10 cellular contexts compared by ENCODE assay signal in the genomic region with DNA sequence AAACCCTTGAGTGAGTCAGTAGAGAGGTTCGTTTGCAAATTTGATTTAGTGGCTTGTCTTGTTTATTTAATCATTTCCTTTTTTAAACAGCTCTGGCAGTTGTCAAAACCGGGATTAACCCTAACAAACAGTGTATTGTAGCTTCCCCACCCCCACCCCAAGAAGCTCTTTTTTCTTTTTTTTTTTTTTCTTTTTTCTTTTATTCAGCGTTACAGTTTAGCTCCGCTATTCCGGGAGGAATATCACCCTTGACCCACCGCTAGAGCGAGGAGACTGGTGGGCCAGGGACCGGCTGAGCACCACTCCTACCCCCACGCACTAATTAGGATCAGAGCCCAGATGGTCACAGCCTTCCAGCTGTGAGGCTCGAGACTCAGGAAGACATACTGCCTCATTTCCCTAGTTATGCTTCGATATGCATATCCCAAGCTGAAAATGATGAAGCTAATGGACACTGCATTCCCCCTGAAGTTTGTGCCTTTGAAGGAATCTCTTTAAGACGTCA. TPM values are rescaled to one million over a fixed set of nuclear protein-coding genes. Genes with fewer than 3 reads are reported as not detected.
DNase-seq lines count a peak whose midpoint lies in the region; ATAC-seq, FAIRE-seq and TF ChIP-seq lines count a peak whose summit lies in the region.
"Had no signal": no experiment of that assay in that cellular context is flagged by ENCODE, and none has a peak within 500 bp of the region (broad histone marks: within the 10 kb centered on the region; RNA-seq: fewer than 3 reads in every experiment).

No MANE protein-coding gene starts in this region.

- H3K27me3 ChIP-seq in H7 (ENCODE audit: control insufficient read depth, insufficient read depth, low read length) (peaks cover 26% of the 10 kb centered on the region), WERI-Rb-1 (ENCODE audit: insufficient read depth, low read depth, severe bottlenecking) (peaks cover 15% of the 10 kb centered on the region)

- H3K4me3 ChIP-seq in H7 (ENCODE audit: insufficient read depth, low read depth, low read length): peak overlapping the region; percentile 53; the same call in 1 of the 2 replicates
- peak overlapping the region; percentile 64 for H3K4me3 ChIP-seq in WERI-Rb-1 (ENCODE audit: low read depth, low read length)

- peaks cover 33% of the 10 kb centered on the region for H3K4me1 Mint-ChIP-seq in stimulated activated memory B cell treated with anti-CD40 and anti-IgM and Interleukin-4, amounts not matched to agents 10 μg/mL and 1 μg/mL and 100 μg/mL, for 72 hours
- H3K4me1 Mint-ChIP-seq in stimulated activated effector memory CD8-positive, alpha-beta T cell treated with anti-CD3 and anti-CD28 coated beads, Interleukin-12 subunit alpha, Interleukin-12 subunit beta, amount 100 ng/mL, for 72 hours: peaks cover 8% of the 10 kb centered on the region

- H3K4me3 Mint-ChIP-seq in stimulated activated memory B cell treated with anti-CD40 and anti-IgM and Interleukin-4, amounts not matched to agents 10 μg/mL and 1 μg/mL and 100 μg/mL, for 72 hours: peak overlapping the region; percentile 98
- H3K4me3 Mint-ChIP-seq in stimulated activated effector memory CD8-positive, alpha-beta T cell treated with anti-CD3 and anti-CD28 coated beads, Interleukin-12 subunit alpha, Interleukin-12 subunit beta, amount 100 ng/mL, for 72 hours: no peak overlapping the region

- H3K27me3 Mint-ChIP-seq in stimulated activated memory B cell treated with anti-CD40 and anti-IgM and Interleukin-4, amounts not matched to agents 10 μg/mL and 1 μg/mL and 100 μg/mL, for 72 hours: peaks cover 10% of the 10 kb centered on the region

- H3K36me3 ChIP-seq in H7 (replicated peaks; ENCODE audit: control insufficient read depth, insufficient read depth, low read length) (no peaks in the 10 kb centered on the region), WERI-Rb-1 (no peaks in the 10 kb centered on the region)

- no peaks in the 10 kb centered on the region for H3K9me3 ChIP-seq in WERI-Rb-1 (ENCODE audit: severe bottlenecking)

- no peaks in the 10 kb centered on the region for H3K36me3 Mint-ChIP-seq in stimulated activated memory B cell treated with anti-CD40 and anti-IgM and Interleukin-4, amounts not matched to agents 10 μg/mL and 1 μg/mL and 100 μg/mL, for 72 hours
- H3K36me3 Mint-ChIP-seq in stimulated activated effector memory CD8-positive, alpha-beta T cell treated with anti-CD3 and anti-CD28 coated beads, Interleukin-12 subunit alpha, Interleukin-12 subunit beta, amount 100 ng/mL, for 72 hours: no peaks in the 10 kb centered on the region

- H3K27ac ChIP-seq in WERI-Rb-1: no peak overlapping the region

- H3K27ac Mint-ChIP-seq in stimulated activated memory B cell treated with anti-CD40 and anti-IgM and Interleukin-4, amounts not matched to agents 10 μg/mL and 1 μg/mL and 100 μg/mL, for 72 hours: peak overlapping the region; percentile 93
- no peak overlapping the region for H3K27ac Mint-ChIP-seq in stimulated activated effector memory CD8-positive, alpha-beta T cell treated with anti-CD3 and anti-CD28 coated beads, Interleukin-12 subunit alpha, Interleukin-12 subunit beta, amount 100 ng/mL, for 72 hours
- H3K27ac Mint-ChIP-seq: activated CD4-positive, alpha-beta T cell treated with anti-CD3 and anti-CD28 coated beads, Interleukin-2, amount 10 ng/mL, durations not matched to agents 7 days and 5 days had no signal

- FAIRE-seq in islet of Langerhans (lab: Jason Lieb, UNC): peak; percentile 13

- peak; percentile 40 for DNase-seq in H7
- DNase-seq in WERI-Rb-1: peak; percentile 28
- no peak for DNase-seq in G401 (ENCODE audit: low spot score)
- no peak for DNase-seq in stimulated activated effector memory CD8-positive, alpha-beta T cell treated with anti-CD3 and anti-CD28 coated beads, Interleukin-12 subunit alpha, Interleukin-12 subunit beta, amount 100 ng/mL, for 72 hours (ENCODE audit: low spot score in 2 of 2)
- DNase-seq in DMS114 treated with DMSO at 0.1 percent for 48 hours (lab: John Stamatoyannopoulos, UW; ENCODE audit: unreplicated experiment): no peak
- DNase-seq in NCI-H128 (lab: John Stamatoyannopoulos, UW; ENCODE audit: unreplicated experiment): no peak
- DNase-seq: activated CD4-positive, alpha-beta T cell treated with anti-CD3 and anti-CD28 coated beads, Interleukin-2, amount 10 ng/mL, durations not matched to agents 7 days and 5 days had no signal

- H3K9me3 Mint-ChIP-seq in stimulated activated memory B cell treated with anti-CD40 and anti-IgM and Interleukin-4, amounts not matched to agents 10 μg/mL and 1 μg/mL and 100 μg/mL, for 72 hours: no peaks in the 10 kb centered on the region
- H3K9me3 Mint-ChIP-seq in stimulated activated effector memory CD8-positive, alpha-beta T cell treated with anti-CD3 and anti-CD28 coated beads, Interleukin-12 subunit alpha, Interleukin-12 subunit beta, amount 100 ng/mL, for 72 hours: no peaks in the 10 kb centered on the region
- H3K9me3 Mint-ChIP-seq: activated CD4-positive, alpha-beta T cell treated with anti-CD3 and anti-CD28 coated beads, Interleukin-2, amount 10 ng/mL, durations not matched to agents 7 days and 5 days had no signal

- no peak for ATAC-seq in stimulated activated memory B cell treated with anti-CD40 and anti-IgM and Interleukin-4, amounts not matched to agents 10 μg/mL and 1 μg/mL and 100 μg/mL, for 72 hours
- no peak for ATAC-seq in stimulated activated effector memory CD8-positive, alpha-beta T cell treated with anti-CD3 and anti-CD28 coated beads, Interleukin-12 subunit alpha, Interleukin-12 subunit beta, amount 100 ng/mL, for 72 hours

- no peak for TF ChIP-seq CTCF in WERI-Rb-1 (IDR thresholded peaks at IDR 0.05; ENCODE audit: low read depth, low read length)

- in situ Hi-C loops in G401 (cut with HindIII; ENCODE audit: low sequenced_read_pairs): no loop called here

RNA-seq across cellular contexts. Expression of a gene that starts 2.0 kb away (rescaled TPM):
- total RNA-seq in H7 (2014; rRNA removed; shearing (Covaris generic)): 2.5 TPM in 2 replicates
- not detected in 2 replicates for total RNA-seq in G401 (2014; rRNA removed; shearing (Covaris generic))
- total RNA-seq: activated CD4-positive, alpha-beta T cell treated with anti-CD3 and anti-CD28 coated beads, Interleukin-2, amount 10 ng/mL, durations not matched to agents 7 days and 5 days; OCI-LY7 had no signal

Comparison
In these comparisons a context has a peak if more than half of its experiments do, and no peak if none do; other contexts are left out.
1. DNase-seq: peak in H7 (single experiment) and WERI-Rb-1 (single experiment); none in G401 (single experiment), stimulated activated effector memory CD8-positive, alpha-beta T cell treated with anti-CD3 and anti-CD28 coated beads, Interleukin-12 subunit alpha, Interleukin-12 subunit beta, amount 100 ng/mL, for 72 hours (0 of 2), DMS114 treated with DMSO at 0.1 percent for 48 hours (single experiment) and NCI-H128 (single experiment).